Comparison of ENCODE assay signal across 8 cellular contexts in genomic region chr11:62706841-62707240, GRCh38. TPM values are rescaled to one million over a fixed set of nuclear protein-coding genes. Genes with fewer than 3 reads are reported as not detected.
A peak's percentile ranks its signal among the peaks of the same experiment; 100 is the strongest.
DNase-seq lines count a peak whose midpoint lies in the region; ATAC-seq and TF ChIP-seq lines count a peak whose summit lies in the region.

No MANE protein-coding gene starts in this region.

- H3K4me1 Mint-ChIP-seq in naive B cell = peaks cover 41 to 53% (median 49%) of the 10 kb centered on the region in 3 donors

- H3K4me3 ChIP-seq in LNCaP clone FGC (ENCODE audit: low read depth, low read length) = peak overlapping the region; percentile 81
- H3K4me3 ChIP-seq in colonic mucosa = peak overlapping the region; percentile 71

- H3K27me3 ChIP-seq in colonic mucosa = no peaks in the 10 kb centered on the region

- H3K36me3 Mint-ChIP-seq in naive B cell = no peaks in the 10 kb centered on the region

- H3K27ac ChIP-seq in 22Rv1 (peak overlapping the region; percentile 85), colonic mucosa (peak overlapping the region; percentile 82)

- intact Hi-C loops in colonic mucosa (cut with DNase I) = no loop called here

- peak overlapping the region; percentile 87 to 100 (median 98) for H3K4me3 Mint-ChIP-seq in naive B cell

- no peaks in the 10 kb centered on the region for H3K9me3 Mint-ChIP-seq in naive B cell

- peak overlapping the region; percentile 64 to 95 for H3K9ac ChIP-seq in colonic mucosa (ENCODE audit: low read depth in 2 of 2, low read length in 2 of 2)

- peak overlapping the region; percentile 33 to 98 (median 86) for H3K27ac Mint-ChIP-seq in naive B cell

- no peaks in the 10 kb centered on the region for H3K9me3 ChIP-seq in colonic mucosa

- ATAC-seq in naive B cell (ENCODE audit: low read depth in 2 of 2) (no peak), HG02870 (IDR thresholded peaks at IDR 0.05; ENCODE audit: unreplicated experiment) (no peak)

- H3K27me3 Mint-ChIP-seq in naive B cell = no peaks in the 10 kb centered on the region

- H3K4me1 ChIP-seq in colonic mucosa = peaks cover 8% of the 10 kb centered on the region

- TF ChIP-seq CTCF in 22Rv1 (IDR thresholded peaks at IDR 0.05) = no peak
- TF ChIP-seq CTCF in LNCaP clone FGC (IDR thresholded peaks at IDR 0.05; ENCODE audit: control insufficient read depth, extremely low read depth, insufficient read depth) = no peak
- TF ChIP-seq CTCF in colonic mucosa (IDR thresholded peaks at IDR 0.05) = no peak

- no peaks in the 10 kb centered on the region for H3K36me3 ChIP-seq in colonic mucosa

- no peak for DNase-seq in LNCaP clone FGC (ENCODE audit: low read depth)
- no peak for DNase-seq in colonic mucosa
- DNase-seq in naive B cell = no peak
- no peak for DNase-seq in middle frontal gyrus (ENCODE audit: extremely low spot score, low spot score)
- DNase-seq in NCI-H2227 (lab: John Stamatoyannopoulos, UW; ENCODE audit: unreplicated experiment) = no peak
- DNase-seq in activated CD4-positive, CD25-positive, alpha-beta regulatory T cell (lab: John Stamatoyannopoulos, UW) = no peak

RNA-seq across cellular contexts. Expression of gene BSCL2, which starts 0.4 kb away (rescaled TPM):
- total RNA-seq in colonic mucosa = 10 to 100 TPM; 36.5 to 65.5 TPM
- polyA plus RNA-seq in naive B cell (ENCODE audit: low read depth in 6 of 6) = 10 to 100 TPM; 49.6 to 98.5 (median 57.6) TPM

RNA-seq across cellular contexts. Expression of gene GNG3, which starts 0.6 kb away (rescaled TPM):
- under 1 TPM in 1 of 2 donors, not detected in 1; 0.56 TPM for total RNA-seq in colonic mucosa
- 10 to 100 TPM in 4 of 6 donors, 1 to 10 TPM in 2; 5.3 to 21.2 (median 16.9) TPM for polyA plus RNA-seq in naive B cell (ENCODE audit: low read depth in 6 of 6)

RNA-seq across cellular contexts. Expression of gene LRRN4CL, which starts 17.5 kb away (rescaled TPM):
- 1 to 10 TPM in 1 of 2 donors, under 1 TPM in 1; 0.82 to 3.3 TPM for total RNA-seq in colonic mucosa
- not detected for polyA plus RNA-seq in naive B cell (ENCODE audit: low read depth in 6 of 6)

RNA-seq across cellular contexts. Expression of gene HNRNPUL2, which starts 20.4 kb away (rescaled TPM):
- 10 to 100 TPM; 50.5 to 59.3 TPM for total RNA-seq in colonic mucosa
- 1 to 10 TPM in 4 of 6 donors, under 1 TPM in 2; 0.61 to 2.9 (median 1.1) TPM for polyA plus RNA-seq in naive B cell (ENCODE audit: low read depth in 6 of 6)

RNA-seq across cellular contexts. Expression of gene TTC9C, which starts 21.4 kb away (rescaled TPM):
- total RNA-seq in colonic mucosa = 10 to 100 TPM; 34.2 to 39.8 TPM
- 10 to 100 TPM; 12.1 to 45.9 (median 21.6) TPM for polyA plus RNA-seq in naive B cell (ENCODE audit: low read depth in 6 of 6)
